10 cellular contexts compared by ENCODE assay signal in genomic region chr1:21669033-21669286, GRCh38. TPM values are rescaled to one million over a fixed set of nuclear protein-coding genes. Genes with fewer than 3 reads are reported as not detected.
DNase-seq lines count a peak whose midpoint lies in the region; ATAC-seq and TF ChIP-seq lines count a peak whose summit lies in the region.
"Had no signal": no experiment of that assay in that cellular context is flagged by ENCODE, and none has a peak within 500 bp of the region (broad histone marks: within the 10 kb centered on the region; RNA-seq: fewer than 3 reads in every experiment).

No MANE protein-coding gene starts in this region.

- WGBS in mesenchymal stem cell, result 0% methylated on average over 21 of the region's 25 CpGs

- H3K36me3 ChIP-seq in left ventricle myocardium inferior (no peaks in the 10 kb centered on the region), mesenchymal stem cell (ENCODE audit: control insufficient read depth in 1 of 2, insufficient read depth in 2 of 2, low read depth in 1 of 2, low read length in 2 of 2) (no peaks in the 10 kb centered on the region), upper lobe of right lung (no peaks in the 10 kb centered on the region)
- H3K36me3 ChIP-seq: uterus had no signal

- no peak overlapping the region for H4K91ac ChIP-seq in mesenchymal stem cell (ENCODE audit: low read length)

- ATAC-seq in Right ventricle myocardium inferior (no peak), upper lobe of right lung (no peak)

- H3K23ac ChIP-seq in mesenchymal stem cell (ENCODE audit: low read length in 2 of 2), result peak overlapping the region in 1 of 2 experiments; percentile 23

- TF ChIP-seq CTCF in left ventricle myocardium inferior (IDR thresholded peaks at IDR 0.05; ENCODE audit: borderline replicate concordance) (no peak), coronary artery (IDR thresholded peaks at IDR 0.05) (no peak), upper lobe of right lung (IDR thresholded peaks at IDR 0.05) (no peak)

- no peak overlapping the region for H4K8ac ChIP-seq in mesenchymal stem cell (ENCODE audit: low read length)

- H3K9me3 ChIP-seq in left ventricle myocardium inferior (replicated peaks) (no peaks in the 10 kb centered on the region), mesenchymal stem cell (ENCODE audit: control insufficient read depth, low read length) (no peaks in the 10 kb centered on the region), upper lobe of right lung (no peaks in the 10 kb centered on the region)
- H3K9me3 ChIP-seq: uterus had no signal

- H2BK15ac ChIP-seq in mesenchymal stem cell (ENCODE audit: low read depth, poor library complexity, severe bottlenecking), result peak overlapping the region; percentile 49

- no peaks in the 10 kb centered on the region for H3K79me1 ChIP-seq in mesenchymal stem cell (replicated peaks; ENCODE audit: low read length, poor library complexity, severe bottlenecking)

- no peak overlapping the region for H2AFZ ChIP-seq in mesenchymal stem cell (ENCODE audit: low read depth, low read length)

- peak overlapping the region; percentile 86 for H3K4me2 ChIP-seq in mesenchymal stem cell (ENCODE audit: low read length, poor library complexity, severe bottlenecking)

- no peak overlapping the region for H2BK5ac ChIP-seq in mesenchymal stem cell (ENCODE audit: low read depth, low read length, poor library complexity, severe bottlenecking)

- intact Hi-C loops in left ventricle myocardium inferior (cut with micrococcal nuclease), result no loop called here
- intact Hi-C loops in Right ventricle myocardium inferior (cut with DNase I), result no loop called here
- intact Hi-C loops in upper lobe of right lung (cut with DNase I), result no loop called here

- H3K4ac ChIP-seq in mesenchymal stem cell (ENCODE audit: low read depth in 1 of 2, low read length in 2 of 2), result no peak overlapping the region

- H3K4me1 ChIP-seq in left ventricle myocardium inferior, result peaks cover 86% of the 10 kb centered on the region
- H3K4me1 ChIP-seq in mesenchymal stem cell (ENCODE audit: control insufficient read depth, insufficient read depth, low read depth, low read length), result peaks cover 27% of the 10 kb centered on the region
- H3K4me1 ChIP-seq in upper lobe of right lung, result peaks cover 44% of the 10 kb centered on the region

- peak overlapping the region in 1 of 2 experiments; percentile 12 for H3K18ac ChIP-seq in mesenchymal stem cell (ENCODE audit: low read depth in 1 of 2, low read length in 2 of 2)

- no peak overlapping the region for H2BK12ac ChIP-seq in mesenchymal stem cell (ENCODE audit: low read length in 2 of 2)

- peak overlapping the region; percentile 67 for H3K9ac ChIP-seq in mesenchymal stem cell (ENCODE audit: low read length)

- no peak for DNase-seq in left ventricle myocardium inferior
- no peak for DNase-seq in Right ventricle myocardium inferior (ENCODE audit: missing footprints)
- DNase-seq in coronary artery (ENCODE audit: low spot score), result no peak
- DNase-seq in mesenchymal stem cell, result no peak
- no peak for DNase-seq in upper lobe of right lung
- no peak for DNase-seq in mesenteric fat pad (ENCODE audit: low spot score)
- DNase-seq in NCI-H526 (lab: John Stamatoyannopoulos, UW), result no peak
- no peak for DNase-seq in NCI-H187 treated with DMSO at 0.1 percent for 48 hours (lab: John Stamatoyannopoulos, UW)

- peak overlapping the region; percentile 19 for H2BK120ac ChIP-seq in mesenchymal stem cell (ENCODE audit: low read depth, low read length)

- H2AK5ac ChIP-seq in mesenchymal stem cell (ENCODE audit: low read length, severe bottlenecking), result no peak overlapping the region

- H3K14ac ChIP-seq in mesenchymal stem cell (ENCODE audit: low read length in 2 of 2), result no peak overlapping the region

- H3K27me3 ChIP-seq in left ventricle myocardium inferior (ENCODE audit: low read depth) (peaks cover 61% of the 10 kb centered on the region), mesenchymal stem cell (ENCODE audit: control insufficient read depth in 1 of 2, insufficient read depth in 1 of 2, low read length in 2 of 2) (peaks cover 54 to 79% of the 10 kb centered on the region in 2 experiments), upper lobe of right lung (peaks cover 35% of the 10 kb centered on the region)

- H3K27ac ChIP-seq in left ventricle myocardium inferior (replicated peaks) (no peak overlapping the region), coronary artery (no peak overlapping the region), mesenchymal stem cell (ENCODE audit: low read length, poor library complexity, severe bottlenecking) (no peak overlapping the region), upper lobe of right lung (no peak overlapping the region)
- H3K27ac ChIP-seq: uterus had no signal

- H3K4me3 ChIP-seq in left ventricle myocardium inferior, result peak overlapping the region; percentile 64
- peak overlapping the region; percentile 64 for H3K4me3 ChIP-seq in coronary artery
- H3K4me3 ChIP-seq in mesenchymal stem cell (ENCODE audit: insufficient read depth in 1 of 2, low read depth in 1 of 2, low read length in 2 of 2), result peak overlapping the region; percentile 45 to 65
- H3K4me3 ChIP-seq in upper lobe of right lung, result peak overlapping the region; percentile 43

RNA-seq across cellular contexts. Expression of gene RAP1GAP, which starts 0.2 kb away (rescaled TPM):
- 6.2 TPM for total RNA-seq in left ventricle myocardium inferior
- total RNA-seq in Right ventricle myocardium inferior, result 4.5 TPM
- 0.50 TPM for polyA plus RNA-seq in mesenchymal stem cell (2013, experiment 1 of 2)
- 0.62 TPM for polyA plus RNA-seq in mesenchymal stem cell (2013, experiment 2 of 2)
- total RNA-seq in upper lobe of right lung, result 62.4 TPM
- total RNA-seq in mesenteric fat pad, result 0.26 TPM
- polyA plus RNA-seq: CD4-positive, CD25-positive, alpha-beta regulatory T cell had no signal
